Comparison of ENCODE assay signal across 8 cellular contexts in genomic region chr2:74514368-74515270, GRCh38. TPM values are rescaled to one million over a fixed set of nuclear protein-coding genes. Genes with fewer than 3 reads are reported as not detected.
A peak's percentile ranks its signal among the peaks of the same experiment; 100 is the strongest.
DNase-seq lines count a peak whose midpoint lies in the region; TF ChIP-seq lines count a peak whose summit lies in the region.

TSS of gene TLX2 (plus strand) at chr2:74514450. CDS start at chr2:74514807, 357 bp downstream.

- TF ChIP-seq CTCF in OCI-LY3 (IDR thresholded peaks at IDR 0.05; ENCODE audit: low read depth, low read length) (no peak), hepatocyte (IDR thresholded peaks at IDR 0.05; ENCODE audit: poor library complexity) (no peak)

- intact Hi-C loops in activated naive CD4-positive, alpha-beta T cell treated with anti-CD3 and anti-CD28 coated beads for 36 hours (cut with micrococcal nuclease): no loop called here

- H3K27ac ChIP-seq in OCI-LY3 (ENCODE audit: low read length) (peak within 1 kb of the TSS; percentile 14; the same call in 1 of the 2 replicates), hepatocyte (no peak within 1 kb of the TSS)

- peaks cover 67% of the 10 kb centered on the region for H3K27me3 Mint-ChIP-seq in activated naive CD4-positive, alpha-beta T cell treated with anti-CD3 and anti-CD28 coated beads for 36 hours (ENCODE audit: low read depth)
- peaks cover 79% of the 10 kb centered on the region for H3K27me3 Mint-ChIP-seq in stimulated activated naive CD8-positive, alpha-beta T cell treated with anti-CD3 and anti-CD28 coated beads, Interleukin-15, Interleukin-2, amounts not matched to agents 100 ng/mL and 50 ng/mL, for 24 hours

- H3K9ac ChIP-seq in OCI-LY3 (ENCODE audit: low read length): peak within 1 kb of the TSS; percentile 61

- peaks cover 17% of the 10 kb centered on the region for H3K4me1 Mint-ChIP-seq in activated naive CD4-positive, alpha-beta T cell treated with anti-CD3 and anti-CD28 coated beads for 36 hours (ENCODE audit: low read depth)
- peaks cover 25% of the 10 kb centered on the region for H3K4me1 Mint-ChIP-seq in stimulated activated naive CD8-positive, alpha-beta T cell treated with anti-CD3 and anti-CD28 coated beads, Interleukin-15, Interleukin-2, amounts not matched to agents 100 ng/mL and 50 ng/mL, for 24 hours (ENCODE audit: low read depth)

- no peak for DNase-seq in activated naive CD4-positive, alpha-beta T cell treated with anti-CD3 and anti-CD28 coated beads for 36 hours
- DNase-seq in activated naive CD4-positive, alpha-beta T cell treated with Interleukin-2 at 50 U/mL for 16 hours: no peak
- DNase-seq in hepatocyte (ENCODE audit: low spot score): no peak
- DNase-seq in NOMO-1 treated with DMSO at 0.1 percent for 48 hours (lab: John Stamatoyannopoulos, UW; ENCODE audit: unreplicated experiment): no peak
- DNase-seq in SHP77 treated with DMSO at 0.1 percent for 48 hours (lab: John Stamatoyannopoulos, UW): no peak
- DNase-seq in hepatic stellate cell (ENCODE audit: low spot score): no peak

- no peaks in the 10 kb centered on the region for H3K79me2 ChIP-seq in OCI-LY3 (ENCODE audit: low read length)
- no peaks in the 10 kb centered on the region for H3K79me2 ChIP-seq in hepatocyte

- CTCF ChIA-PET in activated naive CD4-positive, alpha-beta T cell treated with anti-CD3 and anti-CD28 coated beads for 36 hours (lab: Charles Lee): interaction anchor here (1.1 to 1.3 kb wide), 3 partner anchors 14 to 72 kb away, joined by 3 read pairs; no protein-coding TSS in a partner anchor

- H3K4me3 Mint-ChIP-seq in activated naive CD4-positive, alpha-beta T cell treated with anti-CD3 and anti-CD28 coated beads for 36 hours: peak within 1 kb of the TSS; percentile 56
- H3K4me3 Mint-ChIP-seq in stimulated activated naive CD8-positive, alpha-beta T cell treated with anti-CD3 and anti-CD28 coated beads, Interleukin-15, Interleukin-2, amounts not matched to agents 100 ng/mL and 50 ng/mL, for 24 hours: peak within 1 kb of the TSS; percentile 56

- no peaks in the 10 kb centered on the region for H3K9me3 Mint-ChIP-seq in activated naive CD4-positive, alpha-beta T cell treated with anti-CD3 and anti-CD28 coated beads for 36 hours
- H3K9me3 Mint-ChIP-seq in stimulated activated naive CD8-positive, alpha-beta T cell treated with anti-CD3 and anti-CD28 coated beads, Interleukin-15, Interleukin-2, amounts not matched to agents 100 ng/mL and 50 ng/mL, for 24 hours: no peaks in the 10 kb centered on the region

- peak within 1 kb of the TSS; percentile 81 for H3K4me2 ChIP-seq in OCI-LY3 (ENCODE audit: low read length)
- H3K4me2 ChIP-seq in hepatocyte: peak within 1 kb of the TSS; percentile 74

- H4K20me1 ChIP-seq in OCI-LY3 (ENCODE audit: insufficient read depth, low read length): no peaks in the 10 kb centered on the region
- H4K20me1 ChIP-seq in hepatocyte (ENCODE audit: insufficient read depth, poor library complexity, severe bottlenecking): no peaks in the 10 kb centered on the region

- WGBS in hepatocyte (ENCODE audit: low lambda C conversion rate, missing lambda C conversion rate): 5% methylated on average over 73 of the region's 82 CpGs

- H3K27me3 ChIP-seq in OCI-LY3 (ENCODE audit: low read depth, low read length) (no peaks in the 10 kb centered on the region), hepatocyte (peaks cover 98% of the 10 kb centered on the region)

- H3K27ac Mint-ChIP-seq in activated naive CD4-positive, alpha-beta T cell treated with anti-CD3 and anti-CD28 coated beads for 36 hours: no peak within 1 kb of the TSS
- H3K27ac Mint-ChIP-seq in stimulated activated naive CD8-positive, alpha-beta T cell treated with anti-CD3 and anti-CD28 coated beads, Interleukin-15, Interleukin-2, amounts not matched to agents 100 ng/mL and 50 ng/mL, for 24 hours: no peak within 1 kb of the TSS

- H3K36me3 Mint-ChIP-seq in activated naive CD4-positive, alpha-beta T cell treated with anti-CD3 and anti-CD28 coated beads for 36 hours (ENCODE audit: low read depth): peaks cover 1% of the 10 kb centered on the region
- H3K36me3 Mint-ChIP-seq in stimulated activated naive CD8-positive, alpha-beta T cell treated with anti-CD3 and anti-CD28 coated beads, Interleukin-15, Interleukin-2, amounts not matched to agents 100 ng/mL and 50 ng/mL, for 24 hours (ENCODE audit: low read depth): no peaks in the 10 kb centered on the region

- H3K9me2 ChIP-seq in hepatocyte (replicated peaks; ENCODE audit: insufficient read depth): no peaks in the 10 kb centered on the region

- H3K36me3 ChIP-seq in OCI-LY3 (replicated peaks; ENCODE audit: low read depth, low read length) (peaks cover 4% of the 10 kb centered on the region), hepatocyte (replicated peaks; ENCODE audit: insufficient read depth, low read depth) (no peaks in the 10 kb centered on the region)

- H3K4me1 ChIP-seq in OCI-LY3 (ENCODE audit: low read length) (peaks cover 6% of the 10 kb centered on the region), hepatocyte (ENCODE audit: insufficient read depth) (peaks cover 6% of the 10 kb centered on the region)

- H3K9me3 ChIP-seq in OCI-LY3 (ENCODE audit: insufficient read depth, low read length): no peaks in the 10 kb centered on the region
- no peaks in the 10 kb centered on the region for H3K9me3 ChIP-seq in hepatocyte (ENCODE audit: low read depth)

- H3K4me3 ChIP-seq in OCI-LY3 (ENCODE audit: low read length): peak within 1 kb of the TSS; percentile 84
- H3K4me3 ChIP-seq in hepatocyte: no peak within 1 kb of the TSS

- H2AFZ ChIP-seq in OCI-LY3 (ENCODE audit: low read depth, low read length): peak within 1 kb of the TSS; percentile 68; the same call in 1 of the 2 replicates
- H2AFZ ChIP-seq in hepatocyte: no peak within 1 kb of the TSS

RNA-seq across cellular contexts. Expression of gene TLX2, which starts in this region (rescaled TPM):
- total RNA-seq in activated naive CD4-positive, alpha-beta T cell treated with anti-CD3 and anti-CD28 coated beads for 36 hours: under 1 TPM; 0.10 TPM
- total RNA-seq in hepatocyte: not detected in 2 replicates
- polyA plus RNA-seq in hepatocyte: not detected in 2 replicates
